26 cellular contexts compared by ENCODE assay signal in genomic region chr2:34547900-34548299, GRCh38.
A peak's percentile ranks its signal among the peaks of the same experiment; 100 is the strongest.
DNase-seq lines count a peak whose midpoint lies in the region; ATAC-seq, FAIRE-seq and TF ChIP-seq lines count a peak whose summit lies in the region.
"Had no signal": no experiment of that assay in that cellular context is flagged by ENCODE, and none has a peak within 500 bp of the region (broad histone marks: within the 10 kb centered on the region; RNA-seq: fewer than 3 reads in every experiment).

No MANE protein-coding gene starts in this region.

- H4K20me1 ChIP-seq in keratinocyte (ENCODE audit: control insufficient read depth, extremely low read depth, insufficient read depth, low read length): no peaks in the 10 kb centered on the region
- H4K20me1 ChIP-seq: BLaER1 had no signal

- H3K4me2 ChIP-seq in keratinocyte (ENCODE audit: control insufficient read depth, extremely low read depth, insufficient read depth, low read depth, low read length): no peak overlapping the region
- H3K4me2 ChIP-seq: A549, BLaER1 had no signal

- peaks cover 6% of the 10 kb centered on the region for H3K4me1 Mint-ChIP-seq in WTC11
- H3K4me1 Mint-ChIP-seq: CD14-positive monocyte; CD4-positive, alpha-beta memory T cell; IgD-negative memory B cell had no signal

- H3K27ac ChIP-seq in keratinocyte (ENCODE audit: control insufficient read depth, insufficient read depth, low read length): no peak overlapping the region
- H3K27ac ChIP-seq: 22Rv1, A549, BLaER1, GM23248 had no signal

- H3K9me1 ChIP-seq in keratinocyte (ENCODE audit: control insufficient read depth, extremely low read depth, insufficient read depth, low read length): no peaks in the 10 kb centered on the region

- dilution Hi-C loops in keratinocyte (cut with MboI; ENCODE audit: extremely low pct_ligation_motif_present, low sequenced_read_pairs): no loop called here

- TF ChIP-seq CTCF in GM12872 (IDR thresholded peaks at IDR 0.05; ENCODE audit: insufficient read depth, low read depth, low read length) (peak; percentile 20; the same call in 1 of the 3 replicates), WTC11 (IDR thresholded peaks at IDR 0.05) (no peak), keratinocyte (optimal IDR thresholded peaks at IDR 0.05 in 1 of 3, IDR thresholded peaks at IDR 0.05 in 1 of 3, conservative IDR thresholded peaks at IDR 0.05 in 1 of 3; ENCODE audit: extremely low read depth in 1 of 3, insufficient read depth in 2 of 3, low read length in 3 of 3) (no peak)

- no peaks in the 10 kb centered on the region for H3K27me3 Mint-ChIP-seq in WTC11 (ENCODE audit: low read depth)
- H3K27me3 Mint-ChIP-seq: CD4-positive, alpha-beta memory T cell; IgD-negative memory B cell had no signal

- H3K27ac Mint-ChIP-seq in WTC11: no peak overlapping the region
- H3K27ac Mint-ChIP-seq: CD14-positive monocyte; CD4-positive, alpha-beta memory T cell; HFFc6; IgD-negative memory B cell had no signal

- no peaks in the 10 kb centered on the region for H3K36me3 ChIP-seq in keratinocyte (ENCODE audit: control insufficient read depth in 2 of 2, extremely low read depth in 1 of 2, insufficient read depth in 2 of 2, low read length in 2 of 2)
- H3K36me3 ChIP-seq: BLaER1 had no signal

- H3K4me1 ChIP-seq in keratinocyte (ENCODE audit: control insufficient read depth, extremely low read depth, insufficient read depth, low read length): peaks cover 12% of the 10 kb centered on the region
- H3K4me1 ChIP-seq: A549, BLaER1 had no signal

- no peak overlapping the region for H3K4me3 ChIP-seq in keratinocyte (ENCODE audit: control insufficient read depth in 2 of 3, extremely low read depth in 1 of 3, insufficient read depth in 2 of 3, low read depth in 1 of 3, low read length in 3 of 3)
- H3K4me3 ChIP-seq: A549, BLaER1, GM23248 had no signal

- ATAC-seq in WTC11: peak; percentile 63; the same call in 1 of the 2 replicates
- no peak for ATAC-seq in GM18858 (IDR thresholded peaks at IDR 0.05; ENCODE audit: unreplicated experiment)
- ATAC-seq: A549, HCT116 had no signal

- DNase-seq in DMS 273 (lab: John Stamatoyannopoulos, UW; ENCODE audit: unreplicated experiment): peak; percentile 4
- DNase-seq in DMS 273 treated with DMSO at 0.1 percent for 48 hours (lab: John Stamatoyannopoulos, UW): no peak
- no peak for DNase-seq in WTC11 (ENCODE audit: low spot score)
- no peak for DNase-seq in keratinocyte (ENCODE audit: low read depth, low spot score)
- DNase-seq in stimulated activated CD4-positive, alpha-beta T cell treated with anti-CD3 and anti-CD28 coated beads, Interleukin-15, amount 100 ng/mL, for 24 hours: no peak
- no peak for DNase-seq in activated CD8-positive, alpha-beta memory T cell treated with anti-CD3 and anti-CD28 coated beads, Interleukin-2, amount 50 U/mL, for 48 hours
- DNase-seq: AML-193; CD4-positive, alpha-beta memory T cell; DMS53; DND-41; EL; GM23248; H7; HFFc6; KBM-7 had no signal

- H3K9ac ChIP-seq in keratinocyte (ENCODE audit: control insufficient read depth, extremely low read depth, insufficient read depth, low read length): no peak overlapping the region
- H3K9ac ChIP-seq: BLaER1, GM23248 had no signal

- CTCF ChIA-PET in WTC11 (lab: Charles Lee): interaction anchor here (0.6 to 1.4 kb wide), 7 partner anchors 13 to 823 kb away, joined by 3 to 5 read pairs (median 3); no protein-coding TSS in a partner anchor

- peak overlapping the region; percentile 64 for H2AFZ ChIP-seq in keratinocyte (ENCODE audit: control insufficient read depth, low read length)
- H2AFZ ChIP-seq: GM23248 had no signal

- H3K4me3 Mint-ChIP-seq in WTC11: no peak overlapping the region
- H3K4me3 Mint-ChIP-seq: CD14-positive monocyte; CD4-positive, alpha-beta memory T cell; HFFc6; IgD-negative memory B cell had no signal

- no peaks in the 10 kb centered on the region for H3K27me3 ChIP-seq in keratinocyte (ENCODE audit: control insufficient read depth, extremely low read depth, insufficient read depth, low read length)
- H3K27me3 ChIP-seq: BLaER1 had no signal

- no peaks in the 10 kb centered on the region for H3K79me2 ChIP-seq in keratinocyte (ENCODE audit: control insufficient read depth, insufficient read depth, low read length)

- no peaks in the 10 kb centered on the region for H3K9me3 ChIP-seq in keratinocyte (ENCODE audit: control insufficient read depth, low read depth, low read length)
- H3K9me3 ChIP-seq: BLaER1 had no signal

- no peak for FAIRE-seq in keratinocyte (lab: Jason Lieb, UNC)
- FAIRE-seq: A549, G401.6, GM19239, HTR-8/SVneo had no signal

- peaks cover 21% of the 10 kb centered on the region for H3K9me3 Mint-ChIP-seq in WTC11

- POLR2A ChIA-PET in WTC11 (lab: Charles Lee): no interaction called here

- H3K36me3 Mint-ChIP-seq in WTC11: no peaks in the 10 kb centered on the region
- H3K36me3 Mint-ChIP-seq: CD14-positive monocyte; CD4-positive, alpha-beta memory T cell; IgD-negative memory B cell had no signal

TF ChIP-seq in WTC11, 78 proteins besides CTCF, POLR2A, EP300 and RAD21 (continues in another document):
- TF ChIP-seq AR (CRISPR knock-in tag; IDR thresholded peaks at IDR 0.05) (no peak), ZNF121 (CRISPR knock-in tag; IDR thresholded peaks at IDR 0.05) (no peak), ZNF138 (CRISPR knock-in tag; conservative IDR thresholded peaks at IDR 0.05) (no peak), HMGA2 (CRISPR knock-in tag; IDR thresholded peaks at IDR 0.05) (no peak), IRF1 (CRISPR knock-in tag; IDR thresholded peaks at IDR 0.05) (no peak), MAX (CRISPR knock-in tag; IDR thresholded peaks at IDR 0.05) (no peak), E2F5 (CRISPR knock-in tag; IDR thresholded peaks at IDR 0.05) (no peak), OVOL2 (CRISPR knock-in tag; IDR thresholded peaks at IDR 0.05; ENCODE audit: borderline replicate concordance) (no peak), ZBTB21 (CRISPR knock-in tag; IDR thresholded peaks at IDR 0.05; ENCODE audit: borderline replicate concordance) (no peak), ZNF232 (CRISPR knock-in tag; IDR thresholded peaks at IDR 0.05) (no peak), TEAD1 (CRISPR knock-in tag; IDR thresholded peaks at IDR 0.05) (no peak), ZNF671 (CRISPR knock-in tag; IDR thresholded peaks at IDR 0.05) (no peak), IRF2 (CRISPR knock-in tag; IDR thresholded peaks at IDR 0.05; ENCODE audit: borderline replicate concordance, low read depth) (no peak), ZBTB43 (CRISPR knock-in tag; IDR thresholded peaks at IDR 0.05) (no peak), ZNF263 (CRISPR knock-in tag; IDR thresholded peaks at IDR 0.05; ENCODE audit: low read depth) (no peak), ATF1 (CRISPR knock-in tag; IDR thresholded peaks at IDR 0.05) (no peak), ZNF416 (CRISPR knock-in tag; IDR thresholded peaks at IDR 0.05) (no peak), RORB (CRISPR knock-in tag; IDR thresholded peaks at IDR 0.05) (no peak), SMAD4 (CRISPR knock-in tag; IDR thresholded peaks at IDR 0.05) (no peak)
